ENCODE assay signal across 1 cellular context in genomic region chr13:83183439-83184149, GRCh38.
TF ChIP-seq lines count a peak whose summit lies in the region.

No MANE protein-coding gene starts in this region.

TF ChIP-seq in H1, 55 proteins besides CTCF, POLR2A, EP300 and RAD21 (continued from another document):
- TF ChIP-seq CHD7 (IDR thresholded peaks at IDR 0.05; ENCODE audit: insufficient replicate concordance, low read length) (no peak), YY1 (IDR thresholded peaks at IDR 0.05; ENCODE audit: low read depth, low read length) (no peak), CREB1 (IDR thresholded peaks at IDR 0.05) (no peak), PHF8 (conservative IDR thresholded peaks at IDR 0.05; ENCODE audit: low read depth, low read length) (no peak), JUN (IDR thresholded peaks at IDR 0.05; ENCODE audit: low read depth, low read length) (no peak), MAFK (IDR thresholded peaks at IDR 0.05; ENCODE audit: low read depth, low read length) (no peak), CBX8 (IDR thresholded peaks at IDR 0.05; ENCODE audit: borderline replicate concordance, low read depth, low read length) (no peak)
